In the genomic region with DNA sequence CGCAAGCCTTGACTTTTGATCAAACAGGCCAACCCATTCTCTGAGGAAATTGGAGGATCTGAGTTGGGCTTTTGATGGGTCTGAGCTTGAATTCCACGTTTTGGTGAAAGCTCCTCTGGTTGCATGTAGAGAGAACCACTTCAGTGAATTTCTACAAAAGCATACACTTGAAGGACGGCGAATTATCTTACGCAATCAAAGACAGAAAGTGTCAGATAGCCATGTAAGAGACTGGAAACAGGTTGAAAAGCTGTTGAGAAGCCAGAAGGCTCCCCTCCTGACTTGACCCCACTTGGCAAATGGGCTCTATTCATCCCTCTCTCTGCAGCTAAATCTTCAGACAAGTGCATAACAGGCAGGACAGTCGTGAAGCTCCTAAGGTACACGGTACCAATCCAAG, we compare ENCODE assay signal across 29 cellular contexts.
"Had no signal": no experiment of that assay in that cellular context is flagged by ENCODE, and none has a peak within 500 bp of the region (broad histone marks: within the 10 kb centered on the region; RNA-seq: fewer than 3 reads in every experiment).

No MANE protein-coding gene starts in this region.

- H3K36me3 ChIP-seq: neutrophil, pancreas, prostate gland, spleen, suprapubic skin, tibial artery, transverse colon, upper lobe of left lung, vagina had no signal

- H3K27ac Mint-ChIP-seq: naive thymus-derived CD4-positive, alpha-beta T cell; natural killer cell; nephron; stimulated activated memory B cell treated with anti-CD40 and anti-IgM and Interleukin-4, amounts not matched to agents 10 μg/mL and 1 μg/mL and 100 μg/mL, for 72 hours; stimulated activated naive CD8-positive, alpha-beta T cell treated with anti-CD3 and anti-CD28 coated beads, Interleukin-15, amount 100 ng/mL, for 72 hours had no signal

- H3K4me1 ChIP-seq: pancreas, prostate gland, spleen, testis, tibial artery, transverse colon, upper lobe of left lung, vagina had no signal

- H3K4me3 Mint-ChIP-seq: naive thymus-derived CD4-positive, alpha-beta T cell; natural killer cell; nephron; stimulated activated memory B cell treated with anti-CD40 and anti-IgM and Interleukin-4, amounts not matched to agents 10 μg/mL and 1 μg/mL and 100 μg/mL, for 72 hours; stimulated activated naive CD8-positive, alpha-beta T cell treated with anti-CD3 and anti-CD28 coated beads, Interleukin-15, amount 100 ng/mL, for 72 hours had no signal

- DNase-seq: naive thymus-derived CD4-positive, alpha-beta T cell; natural killer cell; nucleus accumbens; pancreas; right cardiac atrium; spleen; stimulated activated CD4-positive, alpha-beta T cell treated with anti-CD3 and anti-CD28 coated beads, Interleukin-12 subunit alpha, Interleukin-12 subunit beta, amount 100 ng/mL, for 4 hours; stimulated activated CD4-positive, alpha-beta T cell treated with anti-CD3 and anti-CD28 coated beads, Interleukin-1b, Interleukin-23, amount 100 ng/mL, for 48 hours; stimulated activated CD4-positive, alpha-beta T cell treated with anti-CD3 and anti-CD28 coated beads, Interleukin-4, amount 100 ng/mL, for 1 hour; stimulated activated CD4-positive, alpha-beta T cell treated with anti-CD3 and anti-CD28 coated beads, Interleukin-4, amount 100 ng/mL, for 4 hours; stimulated activated CD8-positive, alpha-beta memory T cell treated with anti-CD3 and anti-CD28 coated beads, Interleukin-4, amount 100 ng/mL, for 48 hours; stimulated activated naive CD4-positive, alpha-beta T cell; stimulated activated naive CD8-positive, alpha-beta T cell treated with anti-CD3 and anti-CD28 coated beads, Interleukin-15, amount 100 ng/mL, for 72 hours; stimulated activated naive CD8-positive, alpha-beta T cell treated with anti-CD3 and anti-CD28 coated beads, Interleukin-15, Interleukin-2, amounts not matched to agents 100 U/mL and 50 U/mL, for 24 hours; substantia nigra; testis; tibial artery; transverse colon; upper lobe of left lung had no signal

- H3K27me3 ChIP-seq: neutrophil, pancreas, spleen, suprapubic skin, testis, tibial artery, transverse colon, upper lobe of left lung, vagina had no signal

- H3K36me3 Mint-ChIP-seq: natural killer cell; stimulated activated memory B cell treated with anti-CD40 and anti-IgM and Interleukin-4, amounts not matched to agents 10 μg/mL and 1 μg/mL and 100 μg/mL, for 72 hours had no signal

- ATAC-seq: naive thymus-derived CD4-positive, alpha-beta T cell; natural killer cell; pancreas; right cardiac atrium; sciatic nerve; stimulated activated memory B cell treated with anti-CD40 and anti-IgM and Interleukin-4, amounts not matched to agents 10 μg/mL and 1 μg/mL and 100 μg/mL, for 72 hours; stimulated activated naive CD8-positive, alpha-beta T cell treated with anti-CD3 and anti-CD28 coated beads, Interleukin-15, amount 100 ng/mL, for 72 hours; stimulated activated naive CD8-positive, alpha-beta T cell treated with anti-CD3 and anti-CD28 coated beads, Interleukin-15, Interleukin-2, amounts not matched to agents 100 U/mL and 50 U/mL, for 24 hours had no signal

- H3K4me3 ChIP-seq: pancreas, prostate gland, skin epidermis, smooth muscle cell, spleen, suprapubic skin, testis, tibial artery, transverse colon, upper lobe of left lung, vagina had no signal

- H3K27ac ChIP-seq: neutrophil, pancreas, prostate gland, skin epidermis, spleen, suprapubic skin, testis, tibial artery, transverse colon, upper lobe of left lung, vagina had no signal

- H3K9me3 Mint-ChIP-seq: nephron had no signal

- H3K9me3 ChIP-seq: neutrophil, pancreas, prostate gland, suprapubic skin, testis, tibial artery, transverse colon, upper lobe of left lung, vagina had no signal

- H3K4me2 ChIP-seq: smooth muscle cell had no signal

- FAIRE-seq: pancreas, urothelium cell line had no signal

- H3K27me3 Mint-ChIP-seq: naive thymus-derived CD4-positive, alpha-beta T cell; stimulated activated memory B cell treated with anti-CD40 and anti-IgM and Interleukin-4, amounts not matched to agents 10 μg/mL and 1 μg/mL and 100 μg/mL, for 72 hours; stimulated activated naive CD8-positive, alpha-beta T cell treated with anti-CD3 and anti-CD28 coated beads, Interleukin-15, amount 100 ng/mL, for 72 hours had no signal

- H3K4me1 Mint-ChIP-seq: natural killer cell; nephron; stimulated activated memory B cell treated with anti-CD40 and anti-IgM and Interleukin-4, amounts not matched to agents 10 μg/mL and 1 μg/mL and 100 μg/mL, for 72 hours; stimulated activated naive CD8-positive, alpha-beta T cell treated with anti-CD3 and anti-CD28 coated beads, Interleukin-15, amount 100 ng/mL, for 72 hours had no signal
